1 cellular context compared by ENCODE assay signal in genomic region chr11:95835768-95836488, GRCh38.
A peak's percentile ranks its signal among the peaks of the same experiment; 100 is the strongest.
TF ChIP-seq lines count a peak whose summit lies in the region.

No MANE protein-coding gene starts in this region.

TF ChIP-seq in K562, 482 proteins besides CTCF, POLR2A, EP300 and RAD21 (continued from another document and continues in another):
- TF ChIP-seq CCAR2 (IDR thresholded peaks at IDR 0.05; ENCODE audit: low read depth, low read length) (no peak), ATF3 (IDR thresholded peaks at IDR 0.05) (no peak), ATF3 (CRISPR knock-in tag; conservative IDR thresholded peaks at IDR 0.05) (no peak), NFIC (IDR thresholded peaks at IDR 0.05) (peak; percentile 27; the same call in 1 of the 2 replicates), MECOM (CRISPR knock-in tag; IDR thresholded peaks at IDR 0.05) (no peak), POLR3A (IDR thresholded peaks at IDR 0.05; ENCODE audit: borderline replicate concordance, extremely low read depth, insufficient read depth, insufficient read length) (no peak), KLF1 (tag; IDR thresholded peaks at IDR 0.05) (no peak), EHMT2 (IDR thresholded peaks at IDR 0.05) (no peak; the same call in 1 of the 2 replicates), ZFP91 (CRISPR knock-in tag; IDR thresholded peaks at IDR 0.05) (no peak), CEBPG (CRISPR knock-in tag; IDR thresholded peaks at IDR 0.05) (no peak), CEBPG (tag; conservative IDR thresholded peaks at IDR 0.05 in 1 of 2, IDR thresholded peaks at IDR 0.05 in 1 of 2) (0 out of 4 replicates have a peak, but pooled peaks of 1 of the 2 experiments have one; percentile 16), JUND (IDR thresholded peaks at IDR 0.05; ENCODE audit: borderline replicate concordance, low read depth, low read length) (0 out of 2 replicates have a peak, but pooled peaks have one; percentile 37), JUND (tag; IDR thresholded peaks at IDR 0.05; ENCODE audit: borderline replicate concordance, low read depth, low read length) (no peak), TSC22D4 (tag; IDR thresholded peaks at IDR 0.05) (no peak), NR0B1 (IDR thresholded peaks at IDR 0.05; ENCODE audit: partially characterized antibody) (no peak), ELF2 (CRISPR knock-in tag; IDR thresholded peaks at IDR 0.05) (peak; percentile 28; the same call in 1 of the 2 replicates), FOXK2 (conservative IDR thresholded peaks at IDR 0.05 in 1 of 2, IDR thresholded peaks at IDR 0.05 in 1 of 2; ENCODE audit: low read depth in 2 of 2) (peak; percentile 22 to 47; a peak in 1 of 4 replicates), CTBP1 (IDR thresholded peaks at IDR 0.05; ENCODE audit: borderline replicate concordance) (no peak; the same call in 1 of the 2 replicates), TEAD4 (IDR thresholded peaks at IDR 0.05; ENCODE audit: low read length) (peak; percentile 54; the same call in 1 of the 2 replicates), TEAD4 (CRISPR knock-in tag; IDR thresholded peaks at IDR 0.05; ENCODE audit: borderline replicate concordance) (no peak), KDM4B (IDR thresholded peaks at IDR 0.05; ENCODE audit: borderline replicate concordance in 2 of 2, low read depth in 1 of 2) (no peak), KAT8 (IDR thresholded peaks at IDR 0.05; ENCODE audit: low read depth) (no peak), THRB (CRISPR knock-in tag; conservative IDR thresholded peaks at IDR 0.05) (no peak), ZBTB12 (CRISPR knock-in tag; IDR thresholded peaks at IDR 0.05) (no peak), XRCC4 (IDR thresholded peaks at IDR 0.05; ENCODE audit: extremely low read depth, insufficient read depth, insufficient read length) (no peak), GATA2 (CRISPR knock-in tag; IDR thresholded peaks at IDR 0.05) (no peak), ZNF707 (CRISPR knock-in tag; conservative IDR thresholded peaks at IDR 0.05) (no peak), KLF16 (IDR thresholded peaks at IDR 0.05) (0 out of 2 replicates have a peak, but pooled peaks have one; percentile 32), BCL6 (CRISPR knock-in tag; IDR thresholded peaks at IDR 0.05) (no peak), MAFK (IDR thresholded peaks at IDR 0.05; ENCODE audit: low read length) (0 out of 2 replicates have a peak, but pooled peaks have one; percentile 13), ZC3H8 (IDR thresholded peaks at IDR 0.05) (no peak), FOXP4 (CRISPR knock-in tag; IDR thresholded peaks at IDR 0.05; ENCODE audit: borderline replicate concordance) (no peak), PATZ1 (CRISPR knock-in tag; IDR thresholded peaks at IDR 0.05; ENCODE audit: borderline replicate concordance) (no peak), CXXC5 (CRISPR knock-in tag; IDR thresholded peaks at IDR 0.05) (no peak), CLOCK (CRISPR knock-in tag; IDR thresholded peaks at IDR 0.05; ENCODE audit: borderline replicate concordance) (no peak), ETV6 (IDR thresholded peaks at IDR 0.05; ENCODE audit: borderline replicate concordance in 1 of 2, low read depth in 2 of 2, low read length in 1 of 2) (no peak), ETV6 (CRISPR knock-in tag; IDR thresholded peaks at IDR 0.05; ENCODE audit: borderline replicate concordance) (no peak), FOS (IDR thresholded peaks at IDR 0.05; ENCODE audit: extremely low read depth, insufficient read length) (no peak), ZNF224 (CRISPR knock-in tag; IDR thresholded peaks at IDR 0.05) (no peak)
